Comparison of ENCODE assay signal across 8 cellular contexts in the genomic region with DNA sequence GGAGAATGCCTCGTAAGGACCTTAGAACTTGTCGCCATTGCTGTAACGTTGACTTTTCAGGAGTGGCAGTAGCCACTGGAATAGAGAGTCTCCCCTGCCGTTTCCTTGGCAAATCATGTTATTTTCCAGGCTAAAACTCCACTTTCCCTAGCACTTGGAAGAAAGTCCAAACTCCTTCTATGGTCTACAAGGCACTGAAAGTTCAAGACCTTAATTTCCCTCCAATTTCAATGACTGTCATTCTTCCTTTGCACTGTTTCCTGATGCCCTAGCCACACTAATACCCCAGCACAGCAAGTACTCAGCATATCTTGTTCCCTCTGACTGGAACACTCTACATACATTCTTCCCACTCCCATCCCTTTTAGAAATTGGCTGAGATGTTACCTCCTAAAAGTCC. TPM values are rescaled to one million over a fixed set of nuclear protein-coding genes. Genes with fewer than 3 reads are reported as not detected.
DNase-seq lines count a peak whose midpoint lies in the region; ATAC-seq and TF ChIP-seq lines count a peak whose summit lies in the region.

No MANE protein-coding gene starts in this region.

- H3K9ac ChIP-seq in iPS-15b (ENCODE audit: low read depth, low read length): no peak overlapping the region

- no peaks in the 10 kb centered on the region; the same call in 1 of the 2 replicates for H3K36me3 Mint-ChIP-seq in HFFc6 (ENCODE audit: low read depth)
- no peaks in the 10 kb centered on the region for H3K36me3 Mint-ChIP-seq in activated T-helper 1 cell treated with anti-CD3 and anti-CD28 coated beads, Interleukin-12 subunit alpha, Interleukin-12 subunit beta, Interleukin-2, Interleukin-4 antibody, amounts not matched to agents 30 ng/mL and 10 ng/mL and 1 ng/mL, durations not matched to agents 14 hours and 24 hours and 36 hours (ENCODE audit: low read depth)
- H3K36me3 Mint-ChIP-seq in stimulated activated memory B cell treated with anti-CD40 and anti-IgM and Interleukin-4, amounts not matched to agents 10 μg/mL and 1 μg/mL and 100 μg/mL, for 72 hours: no peaks in the 10 kb centered on the region

- TF ChIP-seq CTCF in HFFc6 (IDR thresholded peaks at IDR 0.05): no peak

- H3K27me3 Mint-ChIP-seq in HFFc6 (ENCODE audit: insufficient read depth): no peaks in the 10 kb centered on the region; the same call in none of the 2 replicates
- H3K27me3 Mint-ChIP-seq in activated T-helper 1 cell treated with anti-CD3 and anti-CD28 coated beads, Interleukin-12 subunit alpha, Interleukin-12 subunit beta, Interleukin-2, Interleukin-4 antibody, amounts not matched to agents 30 ng/mL and 10 ng/mL and 1 ng/mL, durations not matched to agents 14 hours and 24 hours and 36 hours (ENCODE audit: insufficient read depth): peaks cover 13% of the 10 kb centered on the region
- no peaks in the 10 kb centered on the region for H3K27me3 Mint-ChIP-seq in stimulated activated memory B cell treated with anti-CD40 and anti-IgM and Interleukin-4, amounts not matched to agents 10 μg/mL and 1 μg/mL and 100 μg/mL, for 72 hours

- H3K36me3 ChIP-seq in iPS-15b (ENCODE audit: control insufficient read depth, insufficient read depth, low read length): no peaks in the 10 kb centered on the region

- intact Hi-C loops in activated T-helper 1 cell treated with anti-CD3 and anti-CD28 coated beads, Interleukin-12 subunit alpha, Interleukin-12 subunit beta, Interleukin-2, Interleukin-4 antibody, amounts not matched to agents 30 ng/mL and 10 ng/mL and 1 ng/mL, durations not matched to agents 14 hours and 24 hours and 36 hours (cut with micrococcal nuclease): loop anchor here (10.0 kb wide), 2 partner anchors 334 to 484 kb away; no protein-coding TSS in a partner anchor

- DNase-seq in HFFc6: no peak
- DNase-seq in activated T-helper 1 cell treated with anti-CD3 and anti-CD28 coated beads, Interleukin-12 subunit alpha, Interleukin-12 subunit beta, Interleukin-2, Interleukin-4 antibody, amounts not matched to agents 30 ng/mL and 10 ng/mL and 1 ng/mL, durations not matched to agents 14 hours and 24 hours and 36 hours (ENCODE audit: low spot score): no peak
- DNase-seq in GDM1 (lab: John Stamatoyannopoulos, UW): no peak
- DNase-seq in CD1c-positive myeloid dendritic cell (ENCODE audit: extremely low spot score): no peak
- no peak for DNase-seq in ureter (ENCODE audit: low spot score)
- DNase-seq in SW 1271 (lab: John Stamatoyannopoulos, UW): no peak

- peak overlapping the region; percentile 97 for H3K4me3 Mint-ChIP-seq in HFFc6
- H3K4me3 Mint-ChIP-seq in activated T-helper 1 cell treated with anti-CD3 and anti-CD28 coated beads, Interleukin-12 subunit alpha, Interleukin-12 subunit beta, Interleukin-2, Interleukin-4 antibody, amounts not matched to agents 30 ng/mL and 10 ng/mL and 1 ng/mL, durations not matched to agents 14 hours and 24 hours and 36 hours: peak overlapping the region; percentile 95
- H3K4me3 Mint-ChIP-seq in stimulated activated memory B cell treated with anti-CD40 and anti-IgM and Interleukin-4, amounts not matched to agents 10 μg/mL and 1 μg/mL and 100 μg/mL, for 72 hours: peak overlapping the region; percentile 98

- H3K4me1 ChIP-seq in iPS-15b (ENCODE audit: control insufficient read depth, insufficient read depth, low read length): peaks cover 21% of the 10 kb centered on the region

- H3K27me3 ChIP-seq in iPS-15b (ENCODE audit: control insufficient read depth, insufficient read depth, low read length): peaks cover 7% of the 10 kb centered on the region

- ATAC-seq in stimulated activated memory B cell treated with anti-CD40 and anti-IgM and Interleukin-4, amounts not matched to agents 10 μg/mL and 1 μg/mL and 100 μg/mL, for 72 hours: no peak

- peak overlapping the region; percentile 93 for H3K4me3 ChIP-seq in iPS-15b (ENCODE audit: low read depth, low read length)

- H3K9me3 Mint-ChIP-seq in HFFc6: no peaks in the 10 kb centered on the region
- no peaks in the 10 kb centered on the region for H3K9me3 Mint-ChIP-seq in activated T-helper 1 cell treated with anti-CD3 and anti-CD28 coated beads, Interleukin-12 subunit alpha, Interleukin-12 subunit beta, Interleukin-2, Interleukin-4 antibody, amounts not matched to agents 30 ng/mL and 10 ng/mL and 1 ng/mL, durations not matched to agents 14 hours and 24 hours and 36 hours
- no peaks in the 10 kb centered on the region for H3K9me3 Mint-ChIP-seq in stimulated activated memory B cell treated with anti-CD40 and anti-IgM and Interleukin-4, amounts not matched to agents 10 μg/mL and 1 μg/mL and 100 μg/mL, for 72 hours

- H3K27ac Mint-ChIP-seq in HFFc6: peak overlapping the region; percentile 98
- H3K27ac Mint-ChIP-seq in activated T-helper 1 cell treated with anti-CD3 and anti-CD28 coated beads, Interleukin-12 subunit alpha, Interleukin-12 subunit beta, Interleukin-2, Interleukin-4 antibody, amounts not matched to agents 30 ng/mL and 10 ng/mL and 1 ng/mL, durations not matched to agents 14 hours and 24 hours and 36 hours: no peak overlapping the region
- peak overlapping the region; percentile 99 for H3K27ac Mint-ChIP-seq in stimulated activated memory B cell treated with anti-CD40 and anti-IgM and Interleukin-4, amounts not matched to agents 10 μg/mL and 1 μg/mL and 100 μg/mL, for 72 hours

- H3K9me3 ChIP-seq in iPS-15b (ENCODE audit: control insufficient read depth, insufficient read depth, low read length): no peaks in the 10 kb centered on the region

- peaks cover 31% of the 10 kb centered on the region for H3K4me1 Mint-ChIP-seq in HFFc6 (ENCODE audit: low read depth)
- H3K4me1 Mint-ChIP-seq in activated T-helper 1 cell treated with anti-CD3 and anti-CD28 coated beads, Interleukin-12 subunit alpha, Interleukin-12 subunit beta, Interleukin-2, Interleukin-4 antibody, amounts not matched to agents 30 ng/mL and 10 ng/mL and 1 ng/mL, durations not matched to agents 14 hours and 24 hours and 36 hours (ENCODE audit: low read depth): peaks cover 30% of the 10 kb centered on the region
- peaks cover 32% of the 10 kb centered on the region for H3K4me1 Mint-ChIP-seq in stimulated activated memory B cell treated with anti-CD40 and anti-IgM and Interleukin-4, amounts not matched to agents 10 μg/mL and 1 μg/mL and 100 μg/mL, for 72 hours

RNA-seq across cellular contexts. Expression of a gene that starts 1.8 kb away (rescaled TPM):
- 10 to 100 TPM; 30.7 to 40.6 (median 34.0) TPM for total RNA-seq in HFFc6 (2021; fragmentation: NEBNext Ultra II Directional; extraction: Animal tissue kit (Norgen Biotek cat#: 25700))
- 40.5 and 42.2 TPM in 2 replicates for total RNA-seq in activated T-helper 1 cell treated with anti-CD3 and anti-CD28 coated beads, Interleukin-12 subunit alpha, Interleukin-12 subunit beta, Interleukin-2, Interleukin-4 antibody, amounts not matched to agents 30 ng/mL and 10 ng/mL and 1 ng/mL, durations not matched to agents 14 hours and 24 hours and 36 hours
- total RNA-seq in ureter: 22.2 TPM
